In the genomic region with DNA sequence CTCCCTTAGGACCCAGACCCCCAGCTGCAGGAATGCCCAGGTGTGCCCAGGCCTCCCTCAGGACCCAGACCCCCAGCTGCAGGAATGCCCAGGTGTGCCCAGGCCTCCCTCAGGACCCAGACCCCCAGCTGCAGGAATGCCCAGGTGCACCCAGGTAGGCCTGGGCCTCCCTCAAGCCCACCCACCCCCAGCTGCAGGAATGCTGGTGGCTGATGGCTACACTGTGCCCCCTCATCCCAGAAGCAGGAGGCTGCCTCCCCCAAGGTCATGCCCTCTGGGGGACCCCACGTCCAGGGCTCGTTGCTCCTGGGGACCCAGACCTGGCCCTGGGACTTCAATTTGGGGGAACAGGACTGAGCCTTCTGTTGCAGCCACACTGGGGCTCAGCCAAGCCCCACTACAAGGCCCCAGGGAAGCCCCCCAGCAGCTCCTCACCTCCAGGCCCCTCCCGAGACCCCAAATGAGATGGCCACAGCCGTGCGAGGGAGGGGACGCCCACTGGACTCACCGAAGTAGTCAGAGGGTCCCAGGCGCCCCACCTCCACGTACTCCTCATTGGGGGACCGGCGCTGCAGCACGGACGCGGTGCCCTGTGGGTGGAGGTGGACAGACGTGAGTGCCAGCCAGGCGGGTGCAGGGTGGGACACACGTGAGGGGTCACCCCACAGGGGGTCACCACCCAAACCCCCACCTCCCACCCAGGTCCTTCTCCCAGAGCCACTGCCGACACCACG, we compare ENCODE assay signal across 30 cellular contexts.
"Had no signal": no experiment of that assay in that cellular context is flagged by ENCODE, and none has a peak within 500 bp of the region (broad histone marks: within the 10 kb centered on the region; RNA-seq: fewer than 3 reads in every experiment).

No MANE protein-coding gene starts in this region.

- H3K27ac ChIP-seq: brain microvascular endothelial cell, esophagus muscularis mucosa, foreskin keratinocyte, gastrocnemius medialis had no signal

- H3K27ac Mint-ChIP-seq: activated CD4-positive, alpha-beta memory T cell treated with anti-CD3 and anti-CD28 coated beads for 36 hours; activated CD4-positive, alpha-beta T cell treated with anti-CD3 and anti-CD28 coated beads for 36 hours; activated CD4-positive, alpha-beta T cell treated with anti-CD3 and anti-CD28 coated beads, Interleukin-2, amount 10 ng/mL, durations not matched to agents 24 days and 14 days; activated CD8-positive, alpha-beta memory T cell treated with anti-CD3 and anti-CD28 coated beads, Interleukin-2, amount 10 ng/mL, durations not matched to agents 7 days and 5 days; activated CD8-positive, alpha-beta T cell treated with anti-CD3 and anti-CD28 coated beads, Interleukin-2, amount 10 ng/mL, durations not matched to agents 7 days and 5 days; activated naive CD4-positive, alpha-beta T cell treated with anti-CD3 and anti-CD28 coated beads, Interleukin-2, amount 10 ng/mL, durations not matched to agents 7 days and 5 days; activated naive CD4-positive, alpha-beta T cell treated with anti-CD3 and anti-CD28 coated beads, Interleukin-2, amount 50 U/mL, for 72 hours; activated naive CD8-positive, alpha-beta T cell treated with anti-CD3 and anti-CD28 coated beads, Interleukin-2, amount 10 ng/mL, durations not matched to agents 7 days and 5 days; activated T-helper 1 cell treated with anti-CD3 and anti-CD28 coated beads, Interleukin-12 subunit alpha, Interleukin-12 subunit beta, Interleukin-2, Interleukin-4 antibody, amounts not matched to agents 30 ng/mL and 10 ng/mL and 1 ng/mL, durations not matched to agents 14 hours and 24 hours and 36 hours; activated T-helper 2 cell treated with anti-CD3 and anti-CD28 coated beads, Interferon-gamma antibody, Interleukin-2, Interleukin-4, amounts not matched to agents 10 μg/mL and 5 μg/mL and 100 μg/mL, durations not matched to agents 14 hours and 24 hours and 36 hours; effector memory CD8-positive, alpha-beta T cell had no signal

- H3K27me3 Mint-ChIP-seq: activated CD4-positive, alpha-beta memory T cell treated with anti-CD3 and anti-CD28 coated beads for 36 hours; activated CD4-positive, alpha-beta T cell treated with anti-CD3 and anti-CD28 coated beads for 36 hours; activated CD4-positive, alpha-beta T cell treated with anti-CD3 and anti-CD28 coated beads, Interleukin-2, amount 10 ng/mL, durations not matched to agents 24 days and 14 days; activated CD8-positive, alpha-beta memory T cell treated with anti-CD3 and anti-CD28 coated beads, Interleukin-2, amount 10 ng/mL, durations not matched to agents 7 days and 5 days; activated naive CD4-positive, alpha-beta T cell treated with anti-CD3 and anti-CD28 coated beads, Interleukin-2, amount 10 ng/mL, durations not matched to agents 7 days and 5 days; activated naive CD8-positive, alpha-beta T cell treated with anti-CD3 and anti-CD28 coated beads, Interleukin-2, amount 10 ng/mL, durations not matched to agents 7 days and 5 days; central memory CD8-positive, alpha-beta T cell; effector memory CD8-positive, alpha-beta T cell had no signal

- H3K4me3 ChIP-seq: esophagus muscularis mucosa, gastrocnemius medialis had no signal

- H3K4me1 ChIP-seq: esophagus muscularis mucosa, foreskin keratinocyte, gastrocnemius medialis had no signal

- ATAC-seq: activated CD4-positive, alpha-beta T cell treated with anti-CD3 and anti-CD28 coated beads for 36 hours; activated CD8-positive, alpha-beta memory T cell treated with anti-CD3 and anti-CD28 coated beads, Interleukin-2, amount 10 ng/mL, durations not matched to agents 7 days and 5 days; activated CD8-positive, alpha-beta T cell treated with anti-CD3 and anti-CD28 coated beads, Interleukin-2, amount 10 ng/mL, durations not matched to agents 7 days and 5 days; activated naive CD4-positive, alpha-beta T cell treated with anti-CD3 and anti-CD28 coated beads, Interleukin-2, amount 50 U/mL, for 72 hours; effector memory CD8-positive, alpha-beta T cell; foreskin keratinocyte; gastrocnemius medialis had no signal

- H3K9me3 ChIP-seq: esophagus muscularis mucosa, gastrocnemius medialis had no signal

- DNase-seq: activated CD4-positive, alpha-beta memory T cell treated with anti-CD3 and anti-CD28 coated beads for 36 hours; activated CD4-positive, alpha-beta T cell treated with anti-CD3 and anti-CD28 coated beads for 36 hours; activated CD4-positive, alpha-beta T cell treated with anti-CD3 and anti-CD28 coated beads, Interleukin-2, amount 10 ng/mL, durations not matched to agents 24 days and 14 days; activated CD4-positive, CD25-positive, alpha-beta regulatory T cell; activated CD4-positive, CD25-positive, alpha-beta regulatory T cell treated with anti-CD3 and anti-CD28 coated beads, Interleukin-2, amount 50 U/mL, for 72 hours; activated CD8-positive, alpha-beta memory T cell treated with anti-CD3 and anti-CD28 coated beads, Interleukin-2, amount 10 ng/mL, durations not matched to agents 7 days and 5 days; activated CD8-positive, alpha-beta memory T cell treated with anti-CD3 and anti-CD28 coated beads, Interleukin-2, amount 50 U/mL, for 4 hours; activated CD8-positive, alpha-beta T cell treated with anti-CD3 and anti-CD28 coated beads, Interleukin-2, amount 10 ng/mL, durations not matched to agents 7 days and 5 days; activated effector memory CD4-positive, alpha-beta T cell treated with anti-CD3 and anti-CD28 coated beads, Interleukin-2, amount 50 U/mL, for 16 hours; activated naive CD4-positive, alpha-beta T cell; activated naive CD4-positive, alpha-beta T cell treated with anti-CD3 and anti-CD28 coated beads, Interleukin-2, amount 10 ng/mL, durations not matched to agents 7 days and 5 days; activated naive CD8-positive, alpha-beta T cell treated with anti-CD3 and anti-CD28 coated beads, Interleukin-2, amount 10 ng/mL, durations not matched to agents 7 days and 5 days; activated T-cell treated with anti-CD3 and anti-CD28 coated beads, Interleukin-2, amount 50 U/mL, for 1 hour; activated T-cell treated with anti-CD3 and anti-CD28 coated beads, Interleukin-2, amount 50 U/mL, for 48 hours; anterior cingulate cortex; brain microvascular endothelial cell; cortex of kidney; dermis blood vessel endothelial cell; effector CD4-positive, alpha-beta T cell; effector memory CD8-positive, alpha-beta T cell; erythroblast; foreskin keratinocyte; gastrocnemius medialis; glutamatergic neuron; T-helper 2 cell had no signal

- H3K9me3 Mint-ChIP-seq: activated CD4-positive, alpha-beta memory T cell treated with anti-CD3 and anti-CD28 coated beads for 36 hours; activated CD4-positive, alpha-beta T cell treated with anti-CD3 and anti-CD28 coated beads, Interleukin-2, amount 10 ng/mL, durations not matched to agents 24 days and 14 days; activated naive CD4-positive, alpha-beta T cell treated with anti-CD3 and anti-CD28 coated beads, Interleukin-2, amount 10 ng/mL, durations not matched to agents 7 days and 5 days; activated naive CD4-positive, alpha-beta T cell treated with anti-CD3 and anti-CD28 coated beads, Interleukin-2, amount 50 U/mL, for 72 hours; activated naive CD8-positive, alpha-beta T cell treated with anti-CD3 and anti-CD28 coated beads, Interleukin-2, amount 10 ng/mL, durations not matched to agents 7 days and 5 days; activated T-helper 1 cell treated with anti-CD3 and anti-CD28 coated beads, Interleukin-12 subunit alpha, Interleukin-12 subunit beta, Interleukin-2, Interleukin-4 antibody, amounts not matched to agents 30 ng/mL and 10 ng/mL and 1 ng/mL, durations not matched to agents 14 hours and 24 hours and 36 hours; activated T-helper 2 cell treated with anti-CD3 and anti-CD28 coated beads, Interferon-gamma antibody, Interleukin-2, Interleukin-4, amounts not matched to agents 10 μg/mL and 5 μg/mL and 100 μg/mL, durations not matched to agents 14 hours and 24 hours and 36 hours; central memory CD8-positive, alpha-beta T cell; effector memory CD8-positive, alpha-beta T cell had no signal

- H3K27me3 ChIP-seq: brain microvascular endothelial cell, esophagus muscularis mucosa, foreskin keratinocyte, gastrocnemius medialis had no signal

- H3K4me1 Mint-ChIP-seq: activated CD4-positive, alpha-beta T cell treated with anti-CD3 and anti-CD28 coated beads for 36 hours; activated CD4-positive, alpha-beta T cell treated with anti-CD3 and anti-CD28 coated beads, Interleukin-2, amount 10 ng/mL, durations not matched to agents 24 days and 14 days; activated CD8-positive, alpha-beta memory T cell treated with anti-CD3 and anti-CD28 coated beads, Interleukin-2, amount 10 ng/mL, durations not matched to agents 7 days and 5 days; activated naive CD4-positive, alpha-beta T cell treated with anti-CD3 and anti-CD28 coated beads, Interleukin-2, amount 10 ng/mL, durations not matched to agents 7 days and 5 days; activated naive CD8-positive, alpha-beta T cell treated with anti-CD3 and anti-CD28 coated beads, Interleukin-2, amount 10 ng/mL, durations not matched to agents 7 days and 5 days; central memory CD8-positive, alpha-beta T cell had no signal

- H3K4me3 Mint-ChIP-seq: activated CD4-positive, alpha-beta memory T cell treated with anti-CD3 and anti-CD28 coated beads for 36 hours; activated CD4-positive, alpha-beta T cell treated with anti-CD3 and anti-CD28 coated beads for 36 hours; activated CD4-positive, alpha-beta T cell treated with anti-CD3 and anti-CD28 coated beads, Interleukin-2, amount 10 ng/mL, durations not matched to agents 24 days and 14 days; activated CD8-positive, alpha-beta memory T cell treated with anti-CD3 and anti-CD28 coated beads, Interleukin-2, amount 10 ng/mL, durations not matched to agents 7 days and 5 days; activated CD8-positive, alpha-beta T cell treated with anti-CD3 and anti-CD28 coated beads, Interleukin-2, amount 10 ng/mL, durations not matched to agents 7 days and 5 days; activated naive CD4-positive, alpha-beta T cell treated with anti-CD3 and anti-CD28 coated beads, Interleukin-2, amount 10 ng/mL, durations not matched to agents 7 days and 5 days; activated naive CD8-positive, alpha-beta T cell treated with anti-CD3 and anti-CD28 coated beads, Interleukin-2, amount 10 ng/mL, durations not matched to agents 7 days and 5 days; activated T-helper 1 cell treated with anti-CD3 and anti-CD28 coated beads, Interleukin-12 subunit alpha, Interleukin-12 subunit beta, Interleukin-2, Interleukin-4 antibody, amounts not matched to agents 30 ng/mL and 10 ng/mL and 1 ng/mL, durations not matched to agents 14 hours and 24 hours and 36 hours; central memory CD8-positive, alpha-beta T cell; effector memory CD8-positive, alpha-beta T cell had no signal

- H3K36me3 ChIP-seq: brain microvascular endothelial cell, gastrocnemius medialis had no signal
